Comparison of ENCODE assay signal across 1 cellular context in the genomic region with DNA sequence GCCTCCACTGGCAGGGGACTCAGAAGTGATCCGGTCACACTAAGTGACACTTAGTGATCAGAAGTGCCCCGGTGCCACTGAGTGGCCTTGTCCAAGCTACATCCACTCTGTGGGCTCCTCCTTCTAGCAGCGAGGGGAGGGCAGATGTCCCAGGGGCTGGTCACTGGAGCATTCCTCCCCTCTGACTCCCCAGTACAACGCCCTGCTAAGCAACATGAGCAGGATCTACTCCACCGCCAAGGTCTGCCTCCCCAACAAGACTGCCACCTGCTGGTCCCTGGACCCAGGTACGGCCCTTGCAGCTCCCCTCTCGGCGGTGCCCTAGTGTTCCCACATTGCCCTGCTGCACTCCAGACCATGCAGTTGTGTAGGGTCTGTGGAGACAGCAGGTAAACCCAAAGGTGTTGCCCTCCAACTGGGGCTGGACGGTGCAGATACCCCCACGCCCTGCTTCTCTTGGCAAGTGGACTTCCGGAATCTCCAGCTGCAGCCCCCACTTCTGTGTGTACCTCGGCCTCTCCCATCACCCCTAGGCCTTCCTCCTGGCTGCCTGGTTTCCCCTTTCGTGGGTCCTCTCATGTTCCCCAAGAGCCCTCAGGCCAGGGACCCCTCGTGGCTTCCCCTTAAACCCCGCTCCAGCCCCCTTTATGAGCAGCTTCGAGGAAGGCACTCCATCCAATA.
TF ChIP-seq lines count a peak whose summit lies in the region.

No MANE protein-coding gene starts in this region.

TF ChIP-seq in HCT116, 20 proteins besides CTCF, POLR2A, EP300 and RAD21 (continued from another document):
- TF ChIP-seq, protein P1, sequence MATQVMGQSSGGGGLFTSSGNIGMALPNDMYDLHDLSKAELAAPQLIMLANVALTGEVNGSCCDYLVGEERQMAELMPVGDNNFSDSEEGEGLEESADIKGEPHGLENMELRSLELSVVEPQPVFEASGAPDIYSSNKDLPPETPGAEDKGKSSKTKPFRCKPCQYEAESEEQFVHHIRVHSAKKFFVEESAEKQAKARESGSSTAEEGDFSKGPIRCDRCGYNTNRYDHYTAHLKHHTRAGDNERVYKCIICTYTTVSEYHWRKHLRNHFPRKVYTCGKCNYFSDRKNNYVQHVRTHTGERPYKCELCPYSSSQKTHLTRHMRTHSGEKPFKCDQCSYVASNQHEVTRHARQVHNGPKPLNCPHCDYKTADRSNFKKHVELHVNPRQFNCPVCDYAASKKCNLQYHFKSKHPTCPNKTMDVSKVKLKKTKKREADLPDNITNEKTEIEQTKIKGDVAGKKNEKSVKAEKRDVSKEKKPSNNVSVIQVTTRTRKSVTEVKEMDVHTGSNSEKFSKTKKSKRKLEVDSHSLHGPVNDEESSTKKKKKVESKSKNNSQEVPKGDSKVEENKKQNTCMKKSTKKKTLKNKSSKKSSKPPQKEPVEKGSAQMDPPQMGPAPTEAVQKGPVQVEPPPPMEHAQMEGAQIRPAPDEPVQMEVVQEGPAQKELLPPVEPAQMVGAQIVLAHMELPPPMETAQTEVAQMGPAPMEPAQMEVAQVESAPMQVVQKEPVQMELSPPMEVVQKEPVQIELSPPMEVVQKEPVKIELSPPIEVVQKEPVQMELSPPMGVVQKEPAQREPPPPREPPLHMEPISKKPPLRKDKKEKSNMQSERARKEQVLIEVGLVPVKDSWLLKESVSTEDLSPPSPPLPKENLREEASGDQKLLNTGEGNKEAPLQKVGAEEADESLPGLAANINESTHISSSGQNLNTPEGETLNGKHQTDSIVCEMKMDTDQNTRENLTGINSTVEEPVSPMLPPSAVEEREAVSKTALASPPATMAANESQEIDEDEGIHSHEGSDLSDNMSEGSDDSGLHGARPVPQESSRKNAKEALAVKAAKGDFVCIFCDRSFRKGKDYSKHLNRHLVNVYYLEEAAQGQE (IDR thresholded peaks at IDR 0.05; ENCODE audit: low read depth), result no peak
- TF ChIP-seq, protein P2, sequence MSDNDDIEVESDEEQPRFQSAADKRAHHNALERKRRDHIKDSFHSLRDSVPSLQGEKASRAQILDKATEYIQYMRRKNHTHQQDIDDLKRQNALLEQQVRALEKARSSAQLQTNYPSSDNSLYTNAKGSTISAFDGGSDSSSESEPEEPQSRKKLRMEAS (IDR thresholded peaks at IDR 0.05), result no peak
- no peak for TF ChIP-seq EGR1 (IDR thresholded peaks at IDR 0.05; ENCODE audit: low read depth)
